Comparison of ENCODE assay signal across 1 cellular context in genomic region chr14:100692859-100693558, GRCh38.
TF ChIP-seq lines count a peak whose summit lies in the region.

No MANE protein-coding gene starts in this region.

TF ChIP-seq in WTC11, 78 proteins besides CTCF, POLR2A, EP300 and RAD21 (continued from another document):
- TF ChIP-seq ZNF532 (CRISPR knock-in tag; IDR thresholded peaks at IDR 0.05; ENCODE audit: borderline replicate concordance): no peak
- no peak for TF ChIP-seq E2F4 (CRISPR knock-in tag; IDR thresholded peaks at IDR 0.05; ENCODE audit: borderline replicate concordance, low read depth)
- no peak for TF ChIP-seq ELF4 (CRISPR knock-in tag; IDR thresholded peaks at IDR 0.05; ENCODE audit: low read depth)
- TF ChIP-seq ZNF121 (CRISPR knock-in tag; IDR thresholded peaks at IDR 0.05): no peak
- no peak for TF ChIP-seq AR (CRISPR knock-in tag; IDR thresholded peaks at IDR 0.05)
